ENCODE assay signal across 11 cellular contexts in genomic region chr7:128792471-128793183, GRCh38. TPM values are rescaled to one million over a fixed set of nuclear protein-coding genes. Genes with fewer than 3 reads are reported as not detected.
DNase-seq lines count a peak whose midpoint lies in the region; ATAC-seq, FAIRE-seq and TF ChIP-seq lines count a peak whose summit lies in the region.
"Had no signal": no experiment of that assay in that cellular context is flagged by ENCODE, and none has a peak within 500 bp of the region (broad histone marks: within the 10 kb centered on the region; RNA-seq: fewer than 3 reads in every experiment).

No MANE protein-coding gene starts in this region.

- H3K27me3 Mint-ChIP-seq in CD14-positive monocyte (ENCODE audit: low read depth in 3 of 3) = peaks cover 31 to 45% (median 44%) of the 10 kb centered on the region in 3 donors
- peaks cover 23% of the 10 kb centered on the region for H3K27me3 Mint-ChIP-seq in H9 (ENCODE audit: low read depth)
- peaks cover 27% of the 10 kb centered on the region for H3K27me3 Mint-ChIP-seq in activated naive CD8-positive, alpha-beta T cell treated with anti-CD3 and anti-CD28 coated beads, Interleukin-2, amount 10 ng/mL, durations not matched to agents 7 days and 5 days

- H3K79me1 ChIP-seq in H9 (ENCODE audit: insufficient read depth, low read depth, low read length, poor library complexity, severe bottlenecking) = no peaks in the 10 kb centered on the region

- no peak overlapping the region for H3T11ph ChIP-seq in H9 (ENCODE audit: low read length)

- no peak overlapping the region for H2AFZ ChIP-seq in H9 (ENCODE audit: low read length)

- peak overlapping the region; percentile 42 to 84 for H3K4me3 Mint-ChIP-seq in CD14-positive monocyte
- peak overlapping the region; percentile 90 to 92 for H3K4me3 Mint-ChIP-seq in H9
- H3K4me3 Mint-ChIP-seq in activated naive CD8-positive, alpha-beta T cell treated with anti-CD3 and anti-CD28 coated beads, Interleukin-2, amount 10 ng/mL, durations not matched to agents 7 days and 5 days = peak overlapping the region; percentile 34

- no peak overlapping the region for H3K14ac ChIP-seq in H9 (ENCODE audit: insufficient read depth, low read length)

- no peak overlapping the region for H4K91ac ChIP-seq in H9 (ENCODE audit: insufficient read length, low read depth, low read length)

- no peak overlapping the region for H3K56ac ChIP-seq in H9 (ENCODE audit: insufficient read length, low read depth, low read length)

- H2BK12ac ChIP-seq in H9 (ENCODE audit: insufficient read length, low read depth, low read length) = no peak overlapping the region

- no peak overlapping the region for H3K27ac Mint-ChIP-seq in CD14-positive monocyte
- H3K27ac Mint-ChIP-seq in H9 = peak overlapping the region in 1 of 3 experiments; percentile 73; a peak in 1 of 7 replicates
- no peak overlapping the region for H3K27ac Mint-ChIP-seq in activated naive CD8-positive, alpha-beta T cell treated with anti-CD3 and anti-CD28 coated beads, Interleukin-2, amount 10 ng/mL, durations not matched to agents 7 days and 5 days

- H4K20me1 ChIP-seq in H9 (ENCODE audit: control insufficient read depth, insufficient read depth, insufficient read length) = no peaks in the 10 kb centered on the region

- no peak overlapping the region for H2BK5ac ChIP-seq in H9 (ENCODE audit: insufficient read length, low read length)

- DNase-seq in CD14-positive monocyte (ENCODE audit: low spot score) (no peak), H9 (no peak), middle frontal gyrus (ENCODE audit: extremely low spot score, low spot score) (peak; percentile 4), COLO829 (ENCODE audit: low spot score) (no peak), DMS79 treated with DMSO at 0.1 percent for 48 hours (lab: John Stamatoyannopoulos, UW) (no peak), urothelium cell line (ENCODE audit: low spot score) (no peak)
- DNase-seq in activated naive CD8-positive, alpha-beta T cell treated with anti-CD3 and anti-CD28 coated beads, Interleukin-2, amount 10 ng/mL, durations not matched to agents 7 days and 5 days = no peak
- DNase-seq: MG63 had no signal

- H3K9ac ChIP-seq in H9 (ENCODE audit: extremely low read depth, insufficient read length, low read length) = no peak overlapping the region

- no peak overlapping the region for H3K4ac ChIP-seq in H9 (ENCODE audit: low read depth, low read length)

- peak overlapping the region; percentile 58 for H3K4me2 ChIP-seq in H9 (ENCODE audit: insufficient read depth, insufficient read length, low read length)

- intact Hi-C loops in CD14-positive monocyte (cut with micrococcal nuclease) = no loop called here

- no CpG with 5 or more reads among the region's 10 CpGs for WGBS in H9 (ENCODE audit: extremely low coverage, insufficient read length, low lambda C conversion rate)

- peaks cover 12% of the 10 kb centered on the region for H3K23me2 ChIP-seq in H9 (ENCODE audit: insufficient read length, low read depth, low read length, poor library complexity, severe bottlenecking)

- H3K9me3 ChIP-seq in H9 (ENCODE audit: control insufficient read depth, low read depth, low read length) = no peaks in the 10 kb centered on the region
- H3K9me3 ChIP-seq: MG63 had no signal

- POLR2A ChIA-PET in activated naive CD8-positive, alpha-beta T cell treated with anti-CD3 and anti-CD28 coated beads, Interleukin-2, amount 10 ng/mL, durations not matched to agents 7 days and 5 days (lab: Charles Lee) = interaction anchor here (0.9 kb wide), 1 partner anchor 53 kb away, joined by 4 read pairs; the partner anchor contains the start of gene CALU

- H3K36me3 Mint-ChIP-seq in CD14-positive monocyte (peaks cover 0 to 4% of the 10 kb centered on the region in 2 donors), H9 (ENCODE audit: insufficient read depth in 1 of 3, low read depth in 3 of 3) (peaks cover 21 to 37% (median 32%) of the 10 kb centered on the region in 3 experiments)
- no peaks in the 10 kb centered on the region for H3K36me3 Mint-ChIP-seq in activated naive CD8-positive, alpha-beta T cell treated with anti-CD3 and anti-CD28 coated beads, Interleukin-2, amount 10 ng/mL, durations not matched to agents 7 days and 5 days

- H3K18ac ChIP-seq in H9 (ENCODE audit: insufficient read length, low read depth, low read length) = no peak overlapping the region

- H3K27me3 ChIP-seq in H9 (ENCODE audit: insufficient read depth, low read length) = no peaks in the 10 kb centered on the region
- H3K27me3 ChIP-seq: MG63 had no signal

- no peak overlapping the region for H4K8ac ChIP-seq in H9 (replicated peaks; ENCODE audit: insufficient read length, low read depth, low read length)

- no peaks in the 10 kb centered on the region for H3K79me2 ChIP-seq in H9 (ENCODE audit: insufficient read depth, low read length)

- TF ChIP-seq CTCF in CD14-positive monocyte (IDR thresholded peaks at IDR 0.05) (no peak), H9 (conservative IDR thresholded peaks at IDR 0.05) (no peak)

- peaks cover 19% of the 10 kb centered on the region for H3K4me1 Mint-ChIP-seq in CD14-positive monocyte
- peaks cover 41 to 44% of the 10 kb centered on the region in 2 experiments for H3K4me1 Mint-ChIP-seq in H9
- peaks cover 7% of the 10 kb centered on the region for H3K4me1 Mint-ChIP-seq in activated naive CD8-positive, alpha-beta T cell treated with anti-CD3 and anti-CD28 coated beads, Interleukin-2, amount 10 ng/mL, durations not matched to agents 7 days and 5 days

- no peaks in the 10 kb centered on the region; the same call in 1 of the 2 replicates for H3K4me1 ChIP-seq in H9 (ENCODE audit: insufficient read depth, low read length)

- H2BK15ac ChIP-seq in H9 (ENCODE audit: low read depth, low read length) = no peak overlapping the region

- no peak overlapping the region for H3K27ac ChIP-seq in H9 (ENCODE audit: insufficient read length, low read depth, low read length)

- H3K23ac ChIP-seq in H9 (ENCODE audit: insufficient read length, low read depth, low read length) = no peak overlapping the region

- no peak overlapping the region for H2BK120ac ChIP-seq in H9 (ENCODE audit: low read depth, low read length, poor library complexity, severe bottlenecking)

- no peak overlapping the region for H4K5ac ChIP-seq in H9 (ENCODE audit: insufficient read length, low read depth, low read length)

- peaks cover 0 to 8% (median 2%) of the 10 kb centered on the region in 7 donors for H3K9me3 Mint-ChIP-seq in CD14-positive monocyte
- no peaks in the 10 kb centered on the region; a peak in 1 of 5 replicates for H3K9me3 Mint-ChIP-seq in H9
- no peaks in the 10 kb centered on the region for H3K9me3 Mint-ChIP-seq in activated naive CD8-positive, alpha-beta T cell treated with anti-CD3 and anti-CD28 coated beads, Interleukin-2, amount 10 ng/mL, durations not matched to agents 7 days and 5 days

- no peak for ATAC-seq in activated naive CD8-positive, alpha-beta T cell treated with anti-CD3 and anti-CD28 coated beads, Interleukin-2, amount 10 ng/mL, durations not matched to agents 7 days and 5 days (ENCODE audit: low read depth)
- no peak for ATAC-seq in HG02885 (IDR thresholded peaks at IDR 0.05; ENCODE audit: poor library complexity, unreplicated experiment)

- no peak overlapping the region for H2BK20ac ChIP-seq in H9 (ENCODE audit: low read depth, low read length, poor library complexity, severe bottlenecking)

- H2AK5ac ChIP-seq in H9 (ENCODE audit: insufficient read length, low read length) = no peak overlapping the region

- no peak for FAIRE-seq in urothelium cell line (lab: Jason Lieb, UNC)
- FAIRE-seq: colon, keratinocyte had no signal

RNA-seq across cellular contexts. Expression of gene CCDC136, which starts 0.9 kb away (rescaled TPM):
- under 1 TPM in 1 of 2 donors, not detected in 1; 0.26 TPM for polyA plus RNA-seq in CD14-positive monocyte
- 28.7 and 31.1 TPM in 2 replicates for total RNA-seq in H9 (2021)
- 10 to 100 TPM; 13.8 to 14.5 TPM for total RNA-seq in activated naive CD8-positive, alpha-beta T cell treated with anti-CD3 and anti-CD28 coated beads, Interleukin-2, amount 10 ng/mL, durations not matched to agents 7 days and 5 days

RNA-seq across cellular contexts. Expression of gene OPN1SW, which starts 17.0 kb away (rescaled TPM):
- not detected for polyA plus RNA-seq in CD14-positive monocyte
- total RNA-seq in H9 (2021) = not detected in 2 replicates
- total RNA-seq in activated naive CD8-positive, alpha-beta T cell treated with anti-CD3 and anti-CD28 coated beads, Interleukin-2, amount 10 ng/mL, durations not matched to agents 7 days and 5 days = not detected
- polyA plus RNA-seq: keratinocyte had no signal

RNA-seq across cellular contexts. Expression of gene FLNC, which starts 37.6 kb away (rescaled TPM):
- polyA plus RNA-seq in CD14-positive monocyte = not detected
- total RNA-seq in H9 (2021) = 12.2 and 12.5 TPM in 2 replicates
- total RNA-seq in activated naive CD8-positive, alpha-beta T cell treated with anti-CD3 and anti-CD28 coated beads, Interleukin-2, amount 10 ng/mL, durations not matched to agents 7 days and 5 days = not detected

RNA-seq across cellular contexts. Expression of gene CALU, which starts 53.5 kb away (rescaled TPM):
- polyA plus RNA-seq in CD14-positive monocyte = 10 to 100 TPM; 33.2 to 44.0 TPM
- total RNA-seq in H9 (2021) = 168 TPM in 2 replicates
- 10 to 100 TPM; 26.0 to 30.2 TPM for total RNA-seq in activated naive CD8-positive, alpha-beta T cell treated with anti-CD3 and anti-CD28 coated beads, Interleukin-2, amount 10 ng/mL, durations not matched to agents 7 days and 5 days

Comparison
In these comparisons a context has a peak if more than half of its experiments do, and no peak if none do; other contexts are left out.
1. H3K4me3 Mint-ChIP-seq: peak in every context shown above with its lines; median percentile 91 in H9; 63 in CD14-positive monocyte; 34 in activated naive CD8-positive, alpha-beta T cell treated with anti-CD3 and anti-CD28 coated beads, Interleukin-2, amount 10 ng/mL, durations not matched to agents 7 days and 5 days.
2. RNA of gene FLNC, which starts 37.6 kb away (total RNA-seq): 12.2 to 12.5 TPM in H9; not detected in activated naive CD8-positive, alpha-beta T cell treated with anti-CD3 and anti-CD28 coated beads, Interleukin-2, amount 10 ng/mL, durations not matched to agents 7 days and 5 days; every median in the first group is over 10 times any median in the second.